Comparison of ENCODE assay signal across 9 cellular contexts in the genomic region with DNA sequence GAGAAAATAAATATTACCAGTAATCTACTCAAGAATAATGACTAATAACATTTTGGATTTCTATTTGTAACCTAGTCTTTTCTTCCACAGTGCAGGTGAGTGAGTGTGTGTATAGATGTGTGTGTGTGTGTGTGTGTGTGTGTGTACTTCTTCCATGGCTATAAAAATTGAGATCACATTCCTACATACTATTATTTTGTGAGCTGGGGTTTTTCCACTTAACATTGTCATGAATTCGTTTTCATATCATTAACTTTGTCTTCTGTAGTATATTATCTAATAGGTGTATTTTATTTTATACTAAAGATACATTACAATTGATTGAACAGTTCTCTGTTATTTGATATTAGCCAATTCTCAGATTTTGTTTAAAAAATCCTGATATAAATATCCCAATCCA.
"Had no signal": no experiment of that assay in that cellular context is flagged by ENCODE, and none has a peak within 500 bp of the region (broad histone marks: within the 10 kb centered on the region; RNA-seq: fewer than 3 reads in every experiment).

No MANE protein-coding gene starts in this region.

- H3K4me3 ChIP-seq: K562 had no signal

- H3K4me2 ChIP-seq: KMS-11 had no signal

- H3K4me3 Mint-ChIP-seq: IgD-negative memory B cell had no signal

- FAIRE-seq: HepG2, HTR-8/SVneo, K562 had no signal

- H3K9ac ChIP-seq: KMS-11 had no signal

- DNase-seq: IMR-90, KBM-7, KG1 had no signal

- H3K4me1 Mint-ChIP-seq: IgD-negative memory B cell had no signal

- H3K27me3 Mint-ChIP-seq: IgD-negative memory B cell had no signal

- H3K27ac ChIP-seq: HL-60, KMS-11 had no signal

- H3K27ac Mint-ChIP-seq: IgD-negative memory B cell had no signal

- ATAC-seq: HepG2, K562 had no signal
